ENCODE assay signal across 11 cellular contexts in genomic region chr9:134374301-134375010, GRCh38. TPM values are rescaled to one million over a fixed set of nuclear protein-coding genes. Genes with fewer than 3 reads are reported as not detected.
DNase-seq lines count a peak whose midpoint lies in the region; ATAC-seq, FAIRE-seq and TF ChIP-seq lines count a peak whose summit lies in the region.
"Had no signal": no experiment of that assay in that cellular context is flagged by ENCODE, and none has a peak within 500 bp of the region (broad histone marks: within the 10 kb centered on the region; RNA-seq: fewer than 3 reads in every experiment).

No MANE protein-coding gene starts in this region.

- DNase-seq in GM13976 (ENCODE audit: low spot score) (peak; percentile 71), hippocampal formation (lab: John Stamatoyannopoulos, UW) (peak; percentile 16 to 25), gastrocnemius medialis (peak; percentile 95 to 98), frontal cortex (ENCODE audit: low spot score in 2 of 2) (no peak), DMS53 (lab: John Stamatoyannopoulos, UW) (no peak), NCI-H1436 (lab: John Stamatoyannopoulos, UW) (no peak)
- no peak for DNase-seq in activated naive CD4-positive, alpha-beta T cell treated with anti-CD3 and anti-CD28 coated beads, Interleukin-2, amount 50 U/mL, for 72 hours (ENCODE audit: low spot score in 2 of 2)
- DNase-seq: naive B cell, SHP77 treated with DMSO at 0.1 percent for 48 hours had no signal

- H3K36me3 Mint-ChIP-seq in activated naive CD4-positive, alpha-beta T cell treated with anti-CD3 and anti-CD28 coated beads, Interleukin-2, amount 50 U/mL, for 72 hours, result no peaks in the 10 kb centered on the region
- H3K36me3 Mint-ChIP-seq: naive B cell had no signal

- peak overlapping the region; percentile 7 to 46 (median 27) for H3K4me3 ChIP-seq in gastrocnemius medialis
- H3K4me3 ChIP-seq: MG63 had no signal

- FAIRE-seq in frontal cortex (lab: Jason Lieb, UNC), result no peak

- no peak overlapping the region for H3K27ac Mint-ChIP-seq in activated naive CD4-positive, alpha-beta T cell treated with anti-CD3 and anti-CD28 coated beads, Interleukin-2, amount 50 U/mL, for 72 hours

- TF ChIP-seq CTCF in GM13976 (IDR thresholded peaks at IDR 0.05; ENCODE audit: borderline replicate concordance, control extremely low read depth, extremely low read depth, insufficient read depth, missing control alignments) (no peak), VCaP (conservative IDR thresholded peaks at IDR 0.05) (no peak), gastrocnemius medialis (IDR thresholded peaks at IDR 0.05 in 4 of 5, conservative IDR thresholded peaks at IDR 0.05 in 1 of 5) (no peak)

- H3K27me3 ChIP-seq in gastrocnemius medialis, result no peaks in the 10 kb centered on the region
- H3K27me3 ChIP-seq: MG63 had no signal

- H3K27ac ChIP-seq in VCaP (peak overlapping the region; percentile 47), gastrocnemius medialis (peak overlapping the region; percentile 90 to 100 (median 100))

- ATAC-seq in gastrocnemius medialis, result peak; percentile 26 to 34
- no peak for ATAC-seq in activated naive CD4-positive, alpha-beta T cell treated with anti-CD3 and anti-CD28 coated beads, Interleukin-2, amount 50 U/mL, for 72 hours

- in situ Hi-C loops in GM13976 (cut with MboI; ENCODE audit: low sequenced_read_pairs, unreplicated experiment) (no loop called here), gastrocnemius medialis (cut with MboI; ENCODE audit: low sequenced_read_pairs in 4 of 4) (loop anchor here in 1 of 4 donors (5.0 kb wide), 1 partner anchor 63 kb away; no protein-coding TSS in a partner anchor)

- no peaks in the 10 kb centered on the region for H3K9me3 ChIP-seq in gastrocnemius medialis
- H3K9me3 ChIP-seq: MG63 had no signal

- peak in 1 of 2 donors; percentile 41 for TF ChIP-seq POLR2A in gastrocnemius medialis (IDR thresholded peaks at IDR 0.05)

- H3K9me3 Mint-ChIP-seq in activated naive CD4-positive, alpha-beta T cell treated with anti-CD3 and anti-CD28 coated beads, Interleukin-2, amount 50 U/mL, for 72 hours, result no peaks in the 10 kb centered on the region
- H3K9me3 Mint-ChIP-seq: naive B cell had no signal

- H3K4me1 ChIP-seq in gastrocnemius medialis, result peaks cover 97 to 100% of the 10 kb centered on the region in 2 donors

- no peaks in the 10 kb centered on the region for H3K36me3 ChIP-seq in gastrocnemius medialis
- H3K36me3 ChIP-seq: MG63 had no signal

- intact Hi-C loops in gastrocnemius medialis (cut with DNase I; ENCODE audit: low total_unique reads), result loop anchor here (1.0 to 2.0 kb wide), 4 partner anchors 36 to 68 kb away; no protein-coding TSS in a partner anchor

RNA-seq across cellular contexts. Expression of gene RXRA, which starts 48.2 kb away (rescaled TPM):
- 100 to 1,000 TPM in 3 of 4 donors, 10 to 100 TPM in 1; 70.8 to 224 (median 160) TPM for total RNA-seq in gastrocnemius medialis
- total RNA-seq in frontal cortex, result 3.7 TPM
- 1 to 10 TPM in 1 of 2 donors, under 1 TPM in 1; 0.25 to 7.9 TPM for total RNA-seq in activated naive CD4-positive, alpha-beta T cell treated with anti-CD3 and anti-CD28 coated beads, Interleukin-2, amount 50 U/mL, for 72 hours

Comparison
In these comparisons a context has a peak if more than half of its experiments do, and no peak if none do; other contexts are left out.
1. DNase-seq: peak in GM13976 (single experiment), hippocampal formation (2 of 2) and gastrocnemius medialis (2 of 2); none in frontal cortex (0 of 2), activated naive CD4-positive, alpha-beta T cell treated with anti-CD3 and anti-CD28 coated beads, Interleukin-2, amount 50 U/mL, for 72 hours (0 of 2), DMS53 (single experiment) and NCI-H1436 (single experiment).
2. ATAC-seq: peak in gastrocnemius medialis (2 of 2); none in activated naive CD4-positive, alpha-beta T cell treated with anti-CD3 and anti-CD28 coated beads, Interleukin-2, amount 50 U/mL, for 72 hours (0 of 2).
3. RNA of gene RXRA, which starts 48.2 kb away (total RNA-seq): 70.8 to 224 TPM in gastrocnemius medialis; 0.25 to 7.9 TPM in activated naive CD4-positive, alpha-beta T cell treated with anti-CD3 and anti-CD28 coated beads, Interleukin-2, amount 50 U/mL, for 72 hours and 3.7 TPM in frontal cortex (single experiment); every median in the first group is over 4 times any median in the second.